ENCODE assay signal across 8 cellular contexts in the genomic region with DNA sequence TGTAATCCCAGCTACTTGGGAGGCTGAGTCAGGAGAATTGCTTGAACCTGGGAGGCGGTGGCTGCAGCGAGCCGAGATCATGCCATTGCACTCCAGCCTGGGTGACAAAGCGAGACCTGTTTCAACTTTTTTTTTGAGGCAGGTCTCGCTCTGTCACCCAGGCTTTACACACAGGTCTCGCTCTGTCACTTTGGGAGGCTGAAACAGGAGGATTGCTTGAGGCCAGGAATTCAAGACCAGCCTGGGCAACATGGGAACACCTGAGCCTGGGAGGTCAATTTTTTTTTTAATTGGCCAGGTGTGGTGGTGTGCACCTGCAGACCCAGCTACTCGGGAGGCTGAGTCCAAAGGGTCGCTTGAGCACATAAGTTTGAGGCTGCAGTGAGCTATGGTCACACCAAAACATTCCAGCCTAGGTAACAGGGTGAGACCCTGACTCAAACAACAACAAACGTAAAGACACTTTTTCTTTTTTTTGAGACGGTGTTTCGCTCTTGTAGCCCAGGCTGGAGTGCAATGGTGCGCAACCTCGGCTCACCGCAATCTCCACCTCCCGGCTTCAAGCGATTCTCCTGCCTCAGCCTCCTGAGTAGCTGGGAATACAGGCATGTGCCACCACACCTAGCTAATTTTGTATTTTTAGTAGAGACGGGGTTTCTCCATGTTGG. TPM values are rescaled to one million over a fixed set of nuclear protein-coding genes. Genes with fewer than 3 reads are reported as not detected.
DNase-seq lines count a peak whose midpoint lies in the region; ATAC-seq and TF ChIP-seq lines count a peak whose summit lies in the region.
"Not testable (repeated sequence)": the region's sequence is repeated elsewhere in the genome, so short reads cannot be mapped to it uniquely, and the experiment has no call there.

No MANE protein-coding gene starts in this region.

- peaks cover 61% of the 10 kb centered on the region for H3K36me3 ChIP-seq in SJSA1
- H3K36me3 ChIP-seq in iPS DF 6.9 (ENCODE audit: control insufficient read depth, insufficient read depth, low read length): peaks cover 12% of the 10 kb centered on the region
- not testable (repeated sequence) for H3K36me3 ChIP-seq in neural cell (ENCODE audit: insufficient read depth, low read length)
- H3K36me3 ChIP-seq in upper lobe of right lung: peaks cover 31% of the 10 kb centered on the region

- not testable (repeated sequence) for TF ChIP-seq EP300 in neural cell (conservative IDR thresholded peaks at IDR 0.05; ENCODE audit: poor library complexity, severe bottlenecking)

- not testable (repeated sequence) for H3K9me2 ChIP-seq in neural cell (ENCODE audit: insufficient read depth, low read length)

- not testable (repeated sequence) for H3K27me3 ChIP-seq in SJSA1 (replicated peaks); iPS DF 6.9 (ENCODE audit: control insufficient read depth, insufficient read depth, low read length); neural cell (ENCODE audit: insufficient read depth, low read depth, low read length); upper lobe of right lung

- peaks cover 39% of the 10 kb centered on the region for H3K4me1 Mint-ChIP-seq in activated T-helper 1 cell treated with anti-CD3 and anti-CD28 coated beads, Interleukin-12 subunit alpha, Interleukin-12 subunit beta, Interleukin-2, Interleukin-4 antibody, amounts not matched to agents 30 ng/mL and 10 ng/mL and 1 ng/mL, durations not matched to agents 14 hours and 24 hours and 36 hours (ENCODE audit: low read depth)
- peaks cover 37% of the 10 kb centered on the region for H3K4me1 Mint-ChIP-seq in chondrocyte (ENCODE audit: low read depth)

- not testable (repeated sequence) for ATAC-seq in upper lobe of right lung

- H3K9ac ChIP-seq in neural cell (ENCODE audit: low read length): not testable (repeated sequence)

- H3K4me3 ChIP-seq in SJSA1: peak overlapping the region; percentile 76
- 0 out of 2 replicates have a peak overlapping the region, but pooled peaks have one; percentile 11 for H3K4me3 ChIP-seq in iPS DF 6.9 (ENCODE audit: low read length)
- H3K4me3 ChIP-seq in neural cell (ENCODE audit: low read length): peak overlapping the region; percentile 98
- peak overlapping the region; percentile 89 for H3K4me3 ChIP-seq in upper lobe of right lung

- DNase-seq in DMS53 (lab: John Stamatoyannopoulos, UW) (peak; percentile 18), KBM-7 (peak; percentile 58), chondrocyte (ENCODE audit: low spot score) (peak; percentile 28)
- DNase-seq in SJSA1 (ENCODE audit: low read depth in 1 of 2, low spot score in 2 of 2); activated T-helper 1 cell treated with anti-CD3 and anti-CD28 coated beads, Interleukin-12 subunit alpha, Interleukin-12 subunit beta, Interleukin-2, Interleukin-4 antibody, amounts not matched to agents 30 ng/mL and 10 ng/mL and 1 ng/mL, durations not matched to agents 14 hours and 24 hours and 36 hours (ENCODE audit: low spot score); iPS DF 6.9 (ENCODE audit: low read depth, low spot score); upper lobe of right lung: not testable (repeated sequence)

- TF ChIP-seq RAD21 in neural cell (conservative IDR thresholded peaks at IDR 0.05): not testable (repeated sequence)

- H3K27ac Mint-ChIP-seq in activated T-helper 1 cell treated with anti-CD3 and anti-CD28 coated beads, Interleukin-12 subunit alpha, Interleukin-12 subunit beta, Interleukin-2, Interleukin-4 antibody, amounts not matched to agents 30 ng/mL and 10 ng/mL and 1 ng/mL, durations not matched to agents 14 hours and 24 hours and 36 hours: peak overlapping the region; percentile 52
- H3K27ac Mint-ChIP-seq in chondrocyte (ENCODE audit: unreplicated experiment): peak overlapping the region; percentile 100

- in situ Hi-C loops in KBM-7 (cut with MboI; ENCODE audit: low pct_unique_long_range_greater_than_20kb, low sequenced_read_pairs): not testable (repeated sequence)

- peaks cover 22% of the 10 kb centered on the region for H3K36me3 Mint-ChIP-seq in activated T-helper 1 cell treated with anti-CD3 and anti-CD28 coated beads, Interleukin-12 subunit alpha, Interleukin-12 subunit beta, Interleukin-2, Interleukin-4 antibody, amounts not matched to agents 30 ng/mL and 10 ng/mL and 1 ng/mL, durations not matched to agents 14 hours and 24 hours and 36 hours (ENCODE audit: low read depth)
- peaks cover 13% of the 10 kb centered on the region for H3K36me3 Mint-ChIP-seq in chondrocyte (ENCODE audit: low read depth)

- H2AFZ ChIP-seq in neural cell (ENCODE audit: low read depth, low read length): not testable (repeated sequence)

- H3F3A ChIP-seq in neural cell (ENCODE audit: insufficient read depth, low read length, poor library complexity, severe bottlenecking): not testable (repeated sequence)

- not testable (repeated sequence) for H3K4me2 ChIP-seq in neural cell (ENCODE audit: low read length)

- H3K9me3 ChIP-seq in SJSA1 (replicated peaks); iPS DF 6.9 (ENCODE audit: control insufficient read depth, insufficient read depth, low read length); neural cell (ENCODE audit: low read length); upper lobe of right lung: not testable (repeated sequence)

- WGBS in iPS DF 6.9 (ENCODE audit: insufficient coverage, insufficient read length): no CpG with 5 or more reads among the region's 17 CpGs

- H3K4me1 ChIP-seq in SJSA1 (replicated peaks) (peaks cover 18% of the 10 kb centered on the region), upper lobe of right lung (peaks cover 16% of the 10 kb centered on the region)
- not testable (repeated sequence) for H3K4me1 ChIP-seq in iPS DF 6.9 (ENCODE audit: control insufficient read depth, insufficient read depth, low read length)

- not testable (repeated sequence) for H3K27ac ChIP-seq in SJSA1; iPS DF 6.9 (ENCODE audit: low read length); neural cell (ENCODE audit: low read length); upper lobe of right lung

- H3K9me3 Mint-ChIP-seq in activated T-helper 1 cell treated with anti-CD3 and anti-CD28 coated beads, Interleukin-12 subunit alpha, Interleukin-12 subunit beta, Interleukin-2, Interleukin-4 antibody, amounts not matched to agents 30 ng/mL and 10 ng/mL and 1 ng/mL, durations not matched to agents 14 hours and 24 hours and 36 hours; chondrocyte (ENCODE audit: low read depth): not testable (repeated sequence)

- H4K20me1 ChIP-seq in neural cell (ENCODE audit: insufficient read depth): not testable (repeated sequence)

- not testable (repeated sequence) for TF ChIP-seq CTCF in chondrocyte (IDR thresholded peaks at IDR 0.05); neural cell (IDR thresholded peaks at IDR 0.05; ENCODE audit: poor library complexity, severe bottlenecking); upper lobe of right lung (IDR thresholded peaks at IDR 0.05)

- H3K27me3 Mint-ChIP-seq in activated T-helper 1 cell treated with anti-CD3 and anti-CD28 coated beads, Interleukin-12 subunit alpha, Interleukin-12 subunit beta, Interleukin-2, Interleukin-4 antibody, amounts not matched to agents 30 ng/mL and 10 ng/mL and 1 ng/mL, durations not matched to agents 14 hours and 24 hours and 36 hours (ENCODE audit: insufficient read depth); chondrocyte (ENCODE audit: low read depth): not testable (repeated sequence)

- H3K4me3 Mint-ChIP-seq in activated T-helper 1 cell treated with anti-CD3 and anti-CD28 coated beads, Interleukin-12 subunit alpha, Interleukin-12 subunit beta, Interleukin-2, Interleukin-4 antibody, amounts not matched to agents 30 ng/mL and 10 ng/mL and 1 ng/mL, durations not matched to agents 14 hours and 24 hours and 36 hours: peak overlapping the region; percentile 96
- peak overlapping the region; percentile 99 for H3K4me3 Mint-ChIP-seq in chondrocyte (ENCODE audit: unreplicated experiment)

- intact Hi-C loops in activated T-helper 1 cell treated with anti-CD3 and anti-CD28 coated beads, Interleukin-12 subunit alpha, Interleukin-12 subunit beta, Interleukin-2, Interleukin-4 antibody, amounts not matched to agents 30 ng/mL and 10 ng/mL and 1 ng/mL, durations not matched to agents 14 hours and 24 hours and 36 hours (cut with micrococcal nuclease); upper lobe of right lung (cut with DNase I): not testable (repeated sequence)

- H3K79me2 ChIP-seq in neural cell (replicated peaks; ENCODE audit: insufficient read depth, low read length): peaks cover 15% of the 10 kb centered on the region

RNA-seq across cellular contexts. Expression of a gene that starts 1.9 kb away (rescaled TPM):
- total RNA-seq in SJSA1 (2014; rRNA removed; shearing (Covaris generic)): 69.6 and 77.0 TPM in 2 replicates
- 109 and 111 TPM in 2 replicates for total RNA-seq in activated T-helper 1 cell treated with anti-CD3 and anti-CD28 coated beads, Interleukin-12 subunit alpha, Interleukin-12 subunit beta, Interleukin-2, Interleukin-4 antibody, amounts not matched to agents 30 ng/mL and 10 ng/mL and 1 ng/mL, durations not matched to agents 14 hours and 24 hours and 36 hours
- 92.2 to 243 TPM (median 234 TPM) in 3 replicates for total RNA-seq in chondrocyte
- polyA plus RNA-seq in neural cell: 33.7 and 56.4 TPM in 2 replicates
- polyA minus RNA-seq in neural cell: 63.3 and 67.7 TPM in 2 replicates
- 113 TPM for total RNA-seq in upper lobe of right lung

RNA-seq across cellular contexts. Expression of a gene that starts 11.5 kb away (rescaled TPM):
- total RNA-seq in SJSA1 (2014; rRNA removed; shearing (Covaris generic)): 39.6 and 55.9 TPM in 2 replicates
- 28.0 and 31.2 TPM in 2 replicates for total RNA-seq in activated T-helper 1 cell treated with anti-CD3 and anti-CD28 coated beads, Interleukin-12 subunit alpha, Interleukin-12 subunit beta, Interleukin-2, Interleukin-4 antibody, amounts not matched to agents 30 ng/mL and 10 ng/mL and 1 ng/mL, durations not matched to agents 14 hours and 24 hours and 36 hours
- 22.9 to 26.0 TPM (median 24.5 TPM) in 3 replicates for total RNA-seq in chondrocyte
- polyA plus RNA-seq in neural cell: 36.6 and 47.8 TPM in 2 replicates
- 45.1 and 46.7 TPM in 2 replicates for polyA minus RNA-seq in neural cell
- 27.6 TPM for total RNA-seq in upper lobe of right lung

RNA-seq across cellular contexts. Expression of a gene that starts 35.7 kb away (rescaled TPM):
- total RNA-seq in SJSA1 (2014; rRNA removed; shearing (Covaris generic)): 32.1 and 35.0 TPM in 2 replicates
- 40.5 and 42.1 TPM in 2 replicates for total RNA-seq in activated T-helper 1 cell treated with anti-CD3 and anti-CD28 coated beads, Interleukin-12 subunit alpha, Interleukin-12 subunit beta, Interleukin-2, Interleukin-4 antibody, amounts not matched to agents 30 ng/mL and 10 ng/mL and 1 ng/mL, durations not matched to agents 14 hours and 24 hours and 36 hours
- total RNA-seq in chondrocyte (27.4 to 66.6 TPM (median 64.1 TPM) in 3 replicates), upper lobe of right lung (22.1 TPM)
- polyA plus RNA-seq in neural cell: 45.3 and 56.6 TPM in 2 replicates
- 60.3 and 67.7 TPM in 2 replicates for polyA minus RNA-seq in neural cell

RNA-seq across cellular contexts. Expression of a gene that starts 59.3 kb away (rescaled TPM):
- 30.1 and 49.7 TPM in 2 replicates for total RNA-seq in SJSA1 (2014; rRNA removed; shearing (Covaris generic))
- 66.6 and 70.3 TPM in 2 replicates for total RNA-seq in activated T-helper 1 cell treated with anti-CD3 and anti-CD28 coated beads, Interleukin-12 subunit alpha, Interleukin-12 subunit beta, Interleukin-2, Interleukin-4 antibody, amounts not matched to agents 30 ng/mL and 10 ng/mL and 1 ng/mL, durations not matched to agents 14 hours and 24 hours and 36 hours
- total RNA-seq in chondrocyte: 32.4 to 48.3 TPM (median 34.0 TPM) in 3 replicates
- polyA plus RNA-seq in neural cell: 39.5 and 53.0 TPM in 2 replicates
- 41.1 and 49.9 TPM in 2 replicates for polyA minus RNA-seq in neural cell
- total RNA-seq in upper lobe of right lung: 33.0 TPM

Comparison
In these comparisons a context has a peak if more than half of its experiments do, and no peak if none do; other contexts are left out.
1. H3K4me3 ChIP-seq: peak in every context shown above with its lines; median percentile 98 in neural cell; 89 in upper lobe of right lung; 76 in SJSA1; 11 in iPS DF 6.9.